ENCODE assay signal across 19 cellular contexts in genomic region chr15:33138000-33138399, GRCh38. TPM values are rescaled to one million over a fixed set of nuclear protein-coding genes. Genes with fewer than 3 reads are reported as not detected.
DNase-seq lines count a peak whose midpoint lies in the region; ATAC-seq, FAIRE-seq and TF ChIP-seq lines count a peak whose summit lies in the region.
"Had no signal": no experiment of that assay in that cellular context is flagged by ENCODE, and none has a peak within 500 bp of the region (broad histone marks: within the 10 kb centered on the region; RNA-seq: fewer than 3 reads in every experiment).

No MANE protein-coding gene starts in this region.

- 35% methylated on average over 3 of the region's 3 CpGs for WGBS in A549 (ENCODE audit: missing lambda C conversion rate)

- H3K27me3 ChIP-seq in dorsolateral prefrontal cortex, result no peaks in the 10 kb centered on the region

- H3K27ac ChIP-seq in A549, result no peak overlapping the region
- H3K27ac ChIP-seq in dorsolateral prefrontal cortex, result peak overlapping the region in 18 of 59 donors; percentile 4 to 94 (median 36)

- H3K4me2 ChIP-seq in A549, result no peak overlapping the region

- H3K27me3 Mint-ChIP-seq in dendritic cell treated with granulocyte-macrophage colony-stimulating factor and Interleukin-4, amounts not matched to agents 40 ng/mL and 50 ng/mL, for 4 days, result peaks cover 3% of the 10 kb centered on the region
- H3K27me3 Mint-ChIP-seq in osteocyte (ENCODE audit: unreplicated experiment), result no peaks in the 10 kb centered on the region
- H3K27me3 Mint-ChIP-seq: CD4-positive, CD25-positive, alpha-beta regulatory T cell had no signal

- DNase-seq in A549 (ENCODE audit: low read depth in 1 of 2, low spot score in 1 of 2) (no peak), EH (ENCODE audit: low read depth) (peak; percentile 12), NCI-H510A treated with DMSO at 0.1 percent for 48 hours (lab: John Stamatoyannopoulos, UW) (peak; percentile 67), osteocyte (ENCODE audit: extremely low spot score, unreplicated experiment) (no peak), dorsolateral prefrontal cortex (no peak), AML-193 (lab: John Stamatoyannopoulos, UW) (no peak)
- DNase-seq: Calu3; CD4-positive, CD25-positive, alpha-beta regulatory T cell; DMS79; KG1; NCI-H1694; T-cell; T-helper 9 cell had no signal

- CTCF ChIA-PET in A549 (lab: Yijun Ruan, JAX), result interaction anchor here (1.2 to 16.2 kb wide), 7 partner anchors 8 to 488 kb away, joined by 3 to 346 read pairs (median 8); no protein-coding TSS in a partner anchor

- TF ChIP-seq CTCF in A549 (IDR thresholded peaks at IDR 0.05) (no peak), osteocyte (IDR thresholded peaks at IDR 0.05) (no peak), dorsolateral prefrontal cortex (IDR thresholded peaks at IDR 0.05 in 54 of 56, conservative IDR thresholded peaks at IDR 0.05 in 2 of 56; ENCODE audit: low read depth in 1 of 56, partially characterized antibody in 56 of 56) (no peak)

- peak overlapping the region; percentile 40 for H3K27ac Mint-ChIP-seq in dendritic cell treated with granulocyte-macrophage colony-stimulating factor and Interleukin-4, amounts not matched to agents 40 ng/mL and 50 ng/mL, for 4 days
- H3K27ac Mint-ChIP-seq in osteocyte (ENCODE audit: unreplicated experiment), result no peak overlapping the region
- H3K27ac Mint-ChIP-seq: B cell; CD4-positive, CD25-positive, alpha-beta regulatory T cell; T-cell had no signal

- no peaks in the 10 kb centered on the region for H3K36me3 Mint-ChIP-seq in dendritic cell treated with granulocyte-macrophage colony-stimulating factor and Interleukin-4, amounts not matched to agents 40 ng/mL and 50 ng/mL, for 4 days (ENCODE audit: low read depth)
- no peaks in the 10 kb centered on the region for H3K36me3 Mint-ChIP-seq in osteocyte (ENCODE audit: unreplicated experiment)
- H3K36me3 Mint-ChIP-seq: CD4-positive, CD25-positive, alpha-beta regulatory T cell; T-cell had no signal

- H3K4me3 ChIP-seq in A549 (no peak overlapping the region), dorsolateral prefrontal cortex (peak overlapping the region in 1 of 59 donors; percentile 4)
- H3K4me3 ChIP-seq: GM12878 had no signal

- no peaks in the 10 kb centered on the region for H3K9me3 Mint-ChIP-seq in dendritic cell treated with granulocyte-macrophage colony-stimulating factor and Interleukin-4, amounts not matched to agents 40 ng/mL and 50 ng/mL, for 4 days
- no peaks in the 10 kb centered on the region for H3K9me3 Mint-ChIP-seq in osteocyte (ENCODE audit: unreplicated experiment)
- H3K9me3 Mint-ChIP-seq: CD4-positive, CD25-positive, alpha-beta regulatory T cell; T-cell had no signal

- intact Hi-C loops in dendritic cell treated with granulocyte-macrophage colony-stimulating factor and Interleukin-4, amounts not matched to agents 40 ng/mL and 50 ng/mL, for 4 days (cut with micrococcal nuclease), result loop anchor here (2.0 to 10.0 kb wide), 3 partner anchors 15 to 283 kb away; no protein-coding TSS in a partner anchor
- intact Hi-C loops in dorsolateral prefrontal cortex (cut with DNase I), result no loop called here

- peaks cover 24% of the 10 kb centered on the region for H3K4me1 Mint-ChIP-seq in dendritic cell treated with granulocyte-macrophage colony-stimulating factor and Interleukin-4, amounts not matched to agents 40 ng/mL and 50 ng/mL, for 4 days (ENCODE audit: low read depth)
- H3K4me1 Mint-ChIP-seq in osteocyte (ENCODE audit: unreplicated experiment), result peaks cover 21% of the 10 kb centered on the region
- H3K4me1 Mint-ChIP-seq: B cell, T-cell had no signal

- no peak for ATAC-seq in A549
- no peak for ATAC-seq in GM18909 (IDR thresholded peaks at IDR 0.05; ENCODE audit: poor library complexity, unreplicated experiment)
- ATAC-seq: GM12878, T-cell had no signal

- no peak for TF ChIP-seq POLR2A in A549 (IDR thresholded peaks at IDR 0.05; ENCODE audit: low read length)

- TF ChIP-seq EP300 in A549 (IDR thresholded peaks at IDR 0.05), result no peak

- H3K4me1 ChIP-seq in A549, result no peaks in the 10 kb centered on the region

- no peaks in the 10 kb centered on the region for H3K9me3 ChIP-seq in A549

- H3K4me3 Mint-ChIP-seq in dendritic cell treated with granulocyte-macrophage colony-stimulating factor and Interleukin-4, amounts not matched to agents 40 ng/mL and 50 ng/mL, for 4 days, result no peak overlapping the region
- no peak overlapping the region for H3K4me3 Mint-ChIP-seq in osteocyte (ENCODE audit: unreplicated experiment)
- H3K4me3 Mint-ChIP-seq: B cell; CD4-positive, CD25-positive, alpha-beta regulatory T cell; T-cell had no signal

- peak; percentile 59 for FAIRE-seq in A549 (lab: Jason Lieb, UNC)
- FAIRE-seq: G401.6, GM12878, H1 had no signal

- TF ChIP-seq RAD21 in A549 (conservative IDR thresholded peaks at IDR 0.05 in 1 of 2, IDR thresholded peaks at IDR 0.05 in 1 of 2), result no peak

- POLR2A ChIA-PET in A549 (lab: Yijun Ruan, JAX), result no interaction called here

TF ChIP-seq in A549, 52 proteins besides CTCF, POLR2A, EP300 and RAD21:
- TF ChIP-seq CBX2 (IDR thresholded peaks at IDR 0.05; ENCODE audit: borderline replicate concordance, low read depth) (no peak), MAFK (IDR thresholded peaks at IDR 0.05; ENCODE audit: partially characterized antibody) (peak; percentile 81), JUN (IDR thresholded peaks at IDR 0.05) (no peak), KDM1A (IDR thresholded peaks at IDR 0.05; ENCODE audit: low read depth) (no peak), HOXB13 (CRISPR knock-in tag; IDR thresholded peaks at IDR 0.05; ENCODE audit: low read depth) (no peak)

RNA-seq across cellular contexts. Expression of gene FMN1, which starts 56.5 kb away (rescaled TPM):
- polyA plus RNA-seq in A549 (2011; rRNA removed) (2.2 and 2.4 TPM in 2 replicates), A549 (2017; fragmentation: RNase III; extraction: RNeasy Plus Mini Kit Qiagen cat#74134 plus additional on column Dnase treatment) (0.45 to 0.61 TPM (median 0.53 TPM) in 3 replicates)
- 0.15 and 0.17 TPM in 2 replicates for polyA plus RNA-seq in A549 (2012; cell fraction: cytosol; rRNA removed)
- 0.11 and 0.23 TPM in 2 replicates for polyA plus RNA-seq in A549 (2012; cell fraction: nucleus; rRNA removed)
- 3.6 and 4.4 TPM in 2 replicates for polyA minus RNA-seq in A549 (2011; rRNA and poly(A)+ RNA removed)
- total RNA-seq in osteocyte (4.2 and 5.8 TPM in 2 replicates), dorsolateral prefrontal cortex (100 to 1,000 TPM in 66 of 120 experiments, 10 to 100 TPM in 54; 50.9 to 165 (median 102) TPM)

Comparison
In these comparisons a context has a peak if more than half of its experiments do, and no peak if none do; other contexts are left out.
1. DNase-seq: peak in EH (single experiment) and NCI-H510A treated with DMSO at 0.1 percent for 48 hours (single experiment); none in A549 (0 of 2), osteocyte (single experiment), dorsolateral prefrontal cortex (0 of 10) and AML-193 (0 of 2).